In the genomic region with DNA sequence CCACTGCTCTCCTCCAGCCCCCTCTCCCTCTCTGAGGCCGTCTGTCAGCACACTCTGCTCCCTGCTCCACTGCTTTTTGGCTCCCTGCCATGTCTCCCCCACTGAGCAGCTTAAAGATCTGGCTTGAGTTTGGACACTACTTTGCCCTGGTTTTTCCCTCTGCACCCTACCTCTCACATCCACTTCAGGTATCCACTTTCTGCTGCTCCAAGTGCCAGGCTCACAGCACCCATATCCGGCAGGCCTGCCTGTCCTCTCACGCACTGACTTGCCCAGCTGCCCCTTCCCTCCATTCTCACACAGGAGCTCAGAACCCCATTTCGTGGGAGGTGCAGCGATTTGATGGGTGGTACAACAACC, we compare ENCODE assay signal across 29 cellular contexts. TPM values are rescaled to one million over a fixed set of nuclear protein-coding genes. Genes with fewer than 3 reads are reported as not detected.
DNase-seq lines count a peak whose midpoint lies in the region; ATAC-seq, FAIRE-seq and TF ChIP-seq lines count a peak whose summit lies in the region.
"Had no signal": no experiment of that assay in that cellular context is flagged by ENCODE, and none has a peak within 500 bp of the region (broad histone marks: within the 10 kb centered on the region; RNA-seq: fewer than 3 reads in every experiment).

No MANE protein-coding gene starts in this region.

- no peak overlapping the region for H4K91ac ChIP-seq in neuronal stem cell (ENCODE audit: low read depth, low read length, poor library complexity)

- no peak for TF ChIP-seq EP300 in K562 (IDR thresholded peaks at IDR 0.05; ENCODE audit: low read length)

- no peaks in the 10 kb centered on the region for H4K20me1 ChIP-seq in K562 (replicated peaks; ENCODE audit: control insufficient read depth, insufficient read depth, low read length)

- no peak overlapping the region for H2BK5ac ChIP-seq in neuronal stem cell (ENCODE audit: low read length)

- H4K8ac ChIP-seq in neuronal stem cell (ENCODE audit: low read depth, low read length): no peak overlapping the region

- POLR2A ChIA-PET in K562 (lab: Yijun Ruan, JAX): interaction anchor here (0.6 kb wide), 2 partner anchors 36 to 110 kb away, joined by 3 to 4 read pairs; no protein-coding TSS in a partner anchor

- no peak for ATAC-seq in K562
- no peak for ATAC-seq in HG02642 (IDR thresholded peaks at IDR 0.05; ENCODE audit: poor library complexity, unreplicated experiment)
- ATAC-seq: activated T-helper 17 cell treated with anti-CD3 and anti-CD28 coated beads, Interleukin-2, amount 50 U/mL, for 72 hours; foreskin keratinocyte; heart right ventricle had no signal

- H3K23ac ChIP-seq in neuronal stem cell (ENCODE audit: low read depth, low read length, poor library complexity): peak overlapping the region; percentile 34

- H2AK5ac ChIP-seq in neuronal stem cell (ENCODE audit: low read depth, low read length): no peak overlapping the region

- peak; percentile 50 for DNase-seq in DMS79 treated with DMSO at 0.1 percent for 48 hours (lab: John Stamatoyannopoulos, UW)
- peak; percentile 55 for DNase-seq in NCI-H2171 (lab: John Stamatoyannopoulos, UW)
- no peak for DNase-seq in K562 (ENCODE audit: extremely low read depth in 1 of 4, low spot score in 3 of 4)
- DNase-seq in neuronal stem cell (ENCODE audit: low spot score): no peak
- no peak for DNase-seq in Kasumi-1 (lab: John Stamatoyannopoulos, UW)
- no peak for DNase-seq in DMS114 treated with DMSO at 0.1 percent for 48 hours (lab: John Stamatoyannopoulos, UW; ENCODE audit: unreplicated experiment)
- DNase-seq: activated CD4-positive, alpha-beta memory T cell treated with anti-CD3 and anti-CD28 coated beads, Interleukin-2, amount 10 ng/mL, durations not matched to agents 7 days and 5 days; activated naive CD4-positive, alpha-beta T cell treated with anti-CD3 and anti-CD28 coated beads, Interleukin-2, amount 50 U/mL, for 16 hours; amniotic stem cell; Calu3; cerebellar nuclear complex; dermis blood vessel endothelial cell; EL; esophagus squamous epithelium; foreskin keratinocyte; heart right ventricle; NCI-H1092 treated with DMSO at 0.1 percent for 48 hours; NCI-H2029; NCI-H345; transverse colon had no signal

- H3K9ac ChIP-seq in K562 (ENCODE audit: insufficient read depth in 1 of 2, low read depth in 2 of 2, low read length in 2 of 2) (no peak overlapping the region), neuronal stem cell (ENCODE audit: low read depth, low read length, poor library complexity) (no peak overlapping the region)

- CTCF ChIA-PET in K562 (lab: Yijun Ruan, JAX; ENCODE audit: low intra/inter-chr PET ratio): no interaction called here

- TF ChIP-seq POLR2A in K562 (conservative IDR thresholded peaks at IDR 0.05): no peak

- intact Hi-C loops in K562 (cut with micrococcal nuclease): no loop called here

- H3K9me3 ChIP-seq in K562 (replicated peaks; ENCODE audit: control insufficient read depth, insufficient read depth, low read depth, low read length) (no peaks in the 10 kb centered on the region), neuronal stem cell (replicated peaks in 1 of 2; ENCODE audit: control insufficient read depth in 2 of 2, insufficient read depth in 1 of 2, low read depth in 1 of 2, low read length in 2 of 2) (peaks cover 3 to 6% of the 10 kb centered on the region in 2 donors)
- H3K9me3 ChIP-seq: esophagus squamous epithelium, heart right ventricle, transverse colon had no signal

- no peaks in the 10 kb centered on the region for H3K79me1 ChIP-seq in neuronal stem cell (ENCODE audit: low read depth, low read length)

- no peak overlapping the region for H2BK15ac ChIP-seq in neuronal stem cell (ENCODE audit: low read length)

- H3K27me3 ChIP-seq in K562 (ENCODE audit: control insufficient read depth in 2 of 2, insufficient read depth in 2 of 2, low read length in 2 of 2) (peaks cover 23 to 40% of the 10 kb centered on the region in 2 experiments), neuronal stem cell (ENCODE audit: control insufficient read depth in 3 of 3, insufficient read depth in 3 of 3, low read depth in 1 of 3, low read length in 3 of 3) (peaks cover 32 to 93% (median 79%) of the 10 kb centered on the region in 3 experiments)
- H3K27me3 ChIP-seq: foreskin keratinocyte had no signal

- no TSS peak for BruUV-seq in K562 (replicated peaks; lab: Mats Ljungman, UMichigan)

- 2% methylated on average over 5 of the region's 5 CpGs for WGBS in K562 (ENCODE audit: insufficient coverage, low coverage, missing lambda C conversion rate)
- no CpG with 5 or more reads among the region's 5 CpGs for WGBS in neuronal stem cell (ENCODE audit: extremely low coverage in 2 of 2, insufficient read length in 2 of 2, insufficient replicate concordance in 1 of 2), 2 donors

- H3K9me1 ChIP-seq in K562 (ENCODE audit: control insufficient read depth, insufficient read depth, low read length): no peaks in the 10 kb centered on the region

- H3K14ac ChIP-seq in neuronal stem cell (ENCODE audit: low read length): peak overlapping the region; percentile 1

- H2BK12ac ChIP-seq in neuronal stem cell (ENCODE audit: low read length): no peak overlapping the region

- no peak overlapping the region for H3K27ac ChIP-seq in K562 (ENCODE audit: extremely low read depth, low read depth, low read length)
- H3K27ac ChIP-seq in neuronal stem cell (replicated peaks; ENCODE audit: low read length): no peak overlapping the region
- H3K27ac ChIP-seq: C4-2B, foreskin keratinocyte, heart right ventricle, transverse colon had no signal

- TF ChIP-seq RAD21 in K562 (CRISPR knock-in tag; conservative IDR thresholded peaks at IDR 0.05 in 1 of 2, IDR thresholded peaks at IDR 0.05 in 1 of 2): no peak

- H3K79me2 ChIP-seq in K562 (ENCODE audit: control insufficient read depth, insufficient read depth, low read length): no peaks in the 10 kb centered on the region

- TF ChIP-seq CTCF in K562 (IDR thresholded peaks at IDR 0.05 in 2 of 3, conservative IDR thresholded peaks at IDR 0.05 in 1 of 3; ENCODE audit: insufficient read depth in 2 of 3, low read depth in 1 of 3, low read length in 3 of 3): no peak

- H2BK120ac ChIP-seq in neuronal stem cell (ENCODE audit: low read depth, low read length): no peak overlapping the region

- no peak overlapping the region for H3K18ac ChIP-seq in neuronal stem cell (ENCODE audit: low read length)

- H2AFZ ChIP-seq in K562 (ENCODE audit: low read depth, low read length) (no peak overlapping the region), neuronal stem cell (ENCODE audit: low read length) (no peak overlapping the region)

- in situ Hi-C loops in K562 (cut with MboI): no loop called here

- H3K36me3 ChIP-seq in K562 (ENCODE audit: control insufficient read depth, insufficient read depth, low read length): no peaks in the 10 kb centered on the region
- no peaks in the 10 kb centered on the region for H3K36me3 ChIP-seq in neuronal stem cell (replicated peaks in 1 of 2; ENCODE audit: control insufficient read depth in 2 of 2, insufficient read depth in 2 of 2, low read length in 2 of 2)
- H3K36me3 ChIP-seq: heart right ventricle, transverse colon had no signal

- H3K4me3 ChIP-seq in K562: no peak overlapping the region
- H3K4me3 ChIP-seq in neuronal stem cell (ENCODE audit: low read length in 2 of 2): no peak overlapping the region
- H3K4me3 ChIP-seq: esophagus squamous epithelium, heart right ventricle, transverse colon had no signal

- H3K4me2 ChIP-seq in K562 (ENCODE audit: insufficient read depth, low read length): no peak overlapping the region
- H3K4me2 ChIP-seq in neuronal stem cell (ENCODE audit: insufficient read depth, low read length, poor library complexity, severe bottlenecking): no peak overlapping the region

- H3K4me1 ChIP-seq in K562 (replicated peaks in 1 of 2; ENCODE audit: control insufficient read depth in 2 of 2, insufficient read depth in 2 of 2, low read length in 2 of 2) (peaks cover 0 to 14% of the 10 kb centered on the region in 2 experiments; a peak in 2 of 5 replicates), neuronal stem cell (ENCODE audit: control insufficient read depth in 2 of 2, insufficient read depth in 1 of 2, low read depth in 1 of 2, low read length in 2 of 2) (no peaks in the 10 kb centered on the region)

- H3K4ac ChIP-seq in neuronal stem cell (ENCODE audit: low read length): no peak overlapping the region

- no peak for FAIRE-seq in K562 (lab: Jason Lieb, UNC)

RNA-seq across cellular contexts. Expression of a gene that starts 3.7 kb away (rescaled TPM):
- total RNA-seq in K562 (2011; cell fraction: chromatin; rRNA removed; ENCODE audit: low replicate concordance): 1.0 TPM in 1 of 2 replicates, not detected in the other
- 0.39 and 0.50 TPM in 2 replicates for total RNA-seq in K562 (2011; cell fraction: nucleolus; rRNA removed)
- 0.38 TPM in 1 of 2 replicates, not detected in the other for total RNA-seq in K562 (2011; cell fraction: nucleoplasm; rRNA removed)
- total RNA-seq in K562 (2014; rRNA removed) (not detected in 2 replicates), K562 (2014; rRNA removed; fragmentation: Illumina TruSeq; extraction: Trizol) (not detected in 2 replicates), K562 (2015; rRNA removed; fragmentation: Illumina TruSeq; extraction: Trizol) (not detected in 2 replicates), K562 (2021) (0.22 TPM in 2 replicates)
- polyA plus RNA-seq in K562 (2011; rRNA removed) (0.01 TPM in 1 of 2 replicates, not detected in the other), K562 (2014; fragmentation: Illumina TruSeq; extraction: Trizol) (not detected in 2 replicates), K562 (2014; fragmentation: Nextera tagmentation; extraction: Ambion mirVana) (under 1 TPM in 1 of 2 experiments, not detected in 1; 0.01 TPM), K562 (2014; rRNA removed) (not detected in 2 replicates)
- 0.03 TPM in 1 of 2 replicates, not detected in the other for polyA plus RNA-seq in K562 (2011; cell fraction: cytosol; rRNA removed)
- polyA plus RNA-seq in K562 (2011; cell fraction: nucleus; rRNA removed): 0.04 and 0.73 TPM in 2 replicates
- polyA plus RNA-seq in K562 (2012): 0.29 and 0.79 TPM in 2 replicates
- polyA minus RNA-seq in K562 (2011; rRNA and poly(A)+ RNA removed): not detected in 2 replicates
- not detected in 2 replicates for polyA minus RNA-seq in K562 (2011; cell fraction: cytosol; rRNA and poly(A)+ RNA removed)
- polyA minus RNA-seq in K562 (2011; cell fraction: nucleus; rRNA and poly(A)+ RNA removed): not detected in 2 replicates
- 0.06 TPM for polyA plus RNA-seq in neuronal stem cell (2013, experiment 1 of 2)
- polyA plus RNA-seq in neuronal stem cell (2013, experiment 2 of 2): 0.03 TPM
- total RNA-seq: dermis blood vessel endothelial cell; H4; HT1080; M059J; osteocyte; T-helper 2 cell treated with Interferon-gamma antibody and Interleukin-4, amounts not matched to agents 100 ng/mL and 5 ng/mL, for 36 hours had no signal

RNA-seq across cellular contexts. Expression of a gene that starts 3.9 kb away (rescaled TPM):
- total RNA-seq in K562 (2011; cell fraction: chromatin; rRNA removed; ENCODE audit: low replicate concordance): 0.19 and 2.7 TPM in 2 replicates
- 0.26 and 1.8 TPM in 2 replicates for total RNA-seq in K562 (2011; cell fraction: nucleolus; rRNA removed)
- total RNA-seq in K562 (2011; cell fraction: nucleoplasm; rRNA removed): 0.29 and 0.38 TPM in 2 replicates
- total RNA-seq in K562 (2014; rRNA removed) (not detected in 2 replicates), K562 (2014; rRNA removed; fragmentation: Illumina TruSeq; extraction: Trizol) (not detected in 2 replicates), K562 (2015; rRNA removed; fragmentation: Illumina TruSeq; extraction: Trizol) (not detected in 2 replicates), K562 (2021) (0.24 TPM in 1 of 2 replicates, not detected in the other)
- polyA plus RNA-seq in K562 (2011; rRNA removed) (0.17 TPM in 1 of 2 replicates, not detected in the other), K562 (2014; fragmentation: Illumina TruSeq; extraction: Trizol) (not detected in 2 replicates), K562 (2014; fragmentation: Nextera tagmentation; extraction: Ambion mirVana) (not detected), K562 (2014; rRNA removed) (0.74 TPM in 1 of 2 replicates, not detected in the other)
- polyA plus RNA-seq in K562 (2011; cell fraction: cytosol; rRNA removed): 0.12 TPM in 1 of 2 replicates, not detected in the other
- polyA plus RNA-seq in K562 (2011; cell fraction: nucleus; rRNA removed): 0.28 and 1.5 TPM in 2 replicates
- polyA plus RNA-seq in K562 (2012): 0.14 TPM in 1 of 2 replicates, not detected in the other
- 0.18 TPM in 1 of 2 replicates, not detected in the other for polyA minus RNA-seq in K562 (2011; rRNA and poly(A)+ RNA removed)
- not detected in 2 replicates for polyA minus RNA-seq in K562 (2011; cell fraction: cytosol; rRNA and poly(A)+ RNA removed)
- polyA minus RNA-seq in K562 (2011; cell fraction: nucleus; rRNA and poly(A)+ RNA removed): 0.40 TPM in 1 of 2 replicates, not detected in the other
- 0.04 TPM for polyA plus RNA-seq in neuronal stem cell (2013, experiment 1 of 2)
- not detected for polyA plus RNA-seq in neuronal stem cell (2013, experiment 2 of 2)
- total RNA-seq: activated CD4-positive, alpha-beta memory T cell treated with anti-CD3 and anti-CD28 coated beads, Interleukin-2, amount 10 ng/mL, durations not matched to agents 7 days and 5 days; Calu3; dermis blood vessel endothelial cell; H4; M059J; osteocyte; skeletal muscle tissue; T-helper 2 cell treated with Interferon-gamma antibody and Interleukin-4, amounts not matched to agents 100 ng/mL and 5 ng/mL, for 36 hours had no signal

RNA-seq across cellular contexts. Expression of a gene that starts 19.4 kb away (rescaled TPM):
- not detected in 2 replicates for total RNA-seq in K562 (2011; cell fraction: chromatin; rRNA removed; ENCODE audit: low replicate concordance)
- not detected in 2 replicates for total RNA-seq in K562 (2011; cell fraction: nucleolus; rRNA removed)
- total RNA-seq in K562 (2011; cell fraction: nucleoplasm; rRNA removed): not detected in 2 replicates
- total RNA-seq in K562 (2014; rRNA removed) (not detected in 2 replicates), K562 (2014; rRNA removed; fragmentation: Illumina TruSeq; extraction: Trizol) (not detected in 2 replicates), K562 (2015; rRNA removed; fragmentation: Illumina TruSeq; extraction: Trizol) (not detected in 2 replicates), K562 (2021) (not detected in 2 replicates)
- polyA plus RNA-seq in K562 (2011; rRNA removed) (not detected in 2 replicates), K562 (2014; fragmentation: Illumina TruSeq; extraction: Trizol) (not detected in 2 replicates), K562 (2014; fragmentation: Nextera tagmentation; extraction: Ambion mirVana) (not detected), K562 (2014; rRNA removed) (not detected in 2 replicates)
- polyA plus RNA-seq in K562 (2011; cell fraction: cytosol; rRNA removed): not detected in 2 replicates
- polyA plus RNA-seq in K562 (2011; cell fraction: nucleus; rRNA removed): not detected in 2 replicates
- polyA plus RNA-seq in K562 (2012): 0.05 TPM in 1 of 2 replicates, not detected in the other
- polyA minus RNA-seq in K562 (2011; rRNA and poly(A)+ RNA removed): not detected in 2 replicates
- not detected in 2 replicates for polyA minus RNA-seq in K562 (2011; cell fraction: cytosol; rRNA and poly(A)+ RNA removed)
- polyA minus RNA-seq in K562 (2011; cell fraction: nucleus; rRNA and poly(A)+ RNA removed): not detected in 2 replicates
- polyA plus RNA-seq in neuronal stem cell (2013, experiment 1 of 2): not detected
- polyA plus RNA-seq in neuronal stem cell (2013, experiment 2 of 2): not detected
- total RNA-seq: activated CD4-positive, alpha-beta memory T cell treated with anti-CD3 and anti-CD28 coated beads, Interleukin-2, amount 10 ng/mL, durations not matched to agents 7 days and 5 days; Calu3; dermis blood vessel endothelial cell; foreskin keratinocyte; H4; heart right ventricle; HT1080; osteocyte; skeletal muscle tissue; T-helper 2 cell treated with Interferon-gamma antibody and Interleukin-4, amounts not matched to agents 100 ng/mL and 5 ng/mL, for 36 hours had no signal
- polyA plus RNA-seq: foreskin keratinocyte, heart right ventricle had no signal

RNA-seq across cellular contexts. Expression of a gene that starts 19.6 kb away (rescaled TPM):
- total RNA-seq in K562 (2011; cell fraction: chromatin; rRNA removed; ENCODE audit: low replicate concordance): 0.19 and 2.6 TPM in 2 replicates
- total RNA-seq in K562 (2011; cell fraction: nucleolus; rRNA removed): 0.13 and 0.50 TPM in 2 replicates
- 0.23 and 1.2 TPM in 2 replicates for total RNA-seq in K562 (2011; cell fraction: nucleoplasm; rRNA removed)
- under 0.01 TPM in 1 of 2 replicates, not detected in the other for total RNA-seq in K562 (2014; rRNA removed)
- not detected in 2 replicates for total RNA-seq in K562 (2014; rRNA removed; fragmentation: Illumina TruSeq; extraction: Trizol)
- not detected in 2 replicates for total RNA-seq in K562 (2015; rRNA removed; fragmentation: Illumina TruSeq; extraction: Trizol)
- total RNA-seq in K562 (2021): 0.02 and 0.36 TPM in 2 replicates
- 0.01 and 0.03 TPM in 2 replicates for polyA plus RNA-seq in K562 (2011; rRNA removed)
- polyA plus RNA-seq in K562 (2011; cell fraction: cytosol; rRNA removed): 0.01 TPM in 1 of 2 replicates, not detected in the other
- polyA plus RNA-seq in K562 (2011; cell fraction: nucleus; rRNA removed): 0.08 and 0.55 TPM in 2 replicates
- polyA plus RNA-seq in K562 (2012): 0.03 and 0.11 TPM in 2 replicates
- not detected in 2 replicates for polyA plus RNA-seq in K562 (2014; fragmentation: Illumina TruSeq; extraction: Trizol)
- polyA plus RNA-seq in K562 (2014; fragmentation: Nextera tagmentation; extraction: Ambion mirVana): not detected
- 0.01 and 0.05 TPM in 2 replicates for polyA plus RNA-seq in K562 (2014; rRNA removed)
- 0.03 and 0.04 TPM in 2 replicates for polyA minus RNA-seq in K562 (2011; rRNA and poly(A)+ RNA removed)
- not detected in 2 replicates for polyA minus RNA-seq in K562 (2011; cell fraction: cytosol; rRNA and poly(A)+ RNA removed)
- 0.27 TPM in 1 of 2 replicates, not detected in the other for polyA minus RNA-seq in K562 (2011; cell fraction: nucleus; rRNA and poly(A)+ RNA removed)
- 0.01 TPM for polyA plus RNA-seq in neuronal stem cell (2013, experiment 1 of 2)
- polyA plus RNA-seq in neuronal stem cell (2013, experiment 2 of 2): 0.01 TPM
- total RNA-seq: dermis blood vessel endothelial cell; M059J; osteocyte; T-helper 2 cell treated with Interferon-gamma antibody and Interleukin-4, amounts not matched to agents 100 ng/mL and 5 ng/mL, for 36 hours had no signal

RNA-seq across cellular contexts. Expression of a gene that starts 54.2 kb away (rescaled TPM):
- total RNA-seq in K562 (2011; cell fraction: chromatin; rRNA removed; ENCODE audit: low replicate concordance): 3.0 and 6.7 TPM in 2 replicates
- total RNA-seq in K562 (2011; cell fraction: nucleolus; rRNA removed): 1.7 and 5.3 TPM in 2 replicates
- total RNA-seq in K562 (2011; cell fraction: nucleoplasm; rRNA removed): 2.5 and 6.9 TPM in 2 replicates
- total RNA-seq in K562 (2014; rRNA removed) (0.54 and 1.1 TPM in 2 replicates), K562 (2014; rRNA removed; fragmentation: Illumina TruSeq; extraction: Trizol) (0.51 and 0.80 TPM in 2 replicates), K562 (2015; rRNA removed; fragmentation: Illumina TruSeq; extraction: Trizol) (0.62 and 0.68 TPM in 2 replicates), K562 (2021) (1.3 and 1.4 TPM in 2 replicates)
- polyA plus RNA-seq in K562 (2011; rRNA removed) (0.74 and 2.2 TPM in 2 replicates), K562 (2014; fragmentation: Illumina TruSeq; extraction: Trizol) (0.95 and 1.2 TPM in 2 replicates), K562 (2014; fragmentation: Nextera tagmentation; extraction: Ambion mirVana) (not detected), K562 (2014; rRNA removed) (0.66 and 0.85 TPM in 2 replicates)
- 0.65 and 2.4 TPM in 2 replicates for polyA plus RNA-seq in K562 (2011; cell fraction: cytosol; rRNA removed)
- polyA plus RNA-seq in K562 (2011; cell fraction: nucleus; rRNA removed): 1.4 and 4.0 TPM in 2 replicates
- polyA plus RNA-seq in K562 (2012): 1.2 and 1.5 TPM in 2 replicates
- 0.36 and 2.0 TPM in 2 replicates for polyA minus RNA-seq in K562 (2011; rRNA and poly(A)+ RNA removed)
- polyA minus RNA-seq in K562 (2011; cell fraction: cytosol; rRNA and poly(A)+ RNA removed): 1.5 and 2.7 TPM in 2 replicates
- polyA minus RNA-seq in K562 (2011; cell fraction: nucleus; rRNA and poly(A)+ RNA removed): 3.0 and 4.2 TPM in 2 replicates
- polyA plus RNA-seq in neuronal stem cell (2013, experiment 1 of 2): 31.0 TPM
- 29.9 TPM for polyA plus RNA-seq in neuronal stem cell (2013, experiment 2 of 2)

Comparison
In these comparisons a context has a peak if more than half of its experiments do, and no peak if none do; other contexts are left out.
1. DNase-seq: peak in DMS79 treated with DMSO at 0.1 percent for 48 hours (single experiment) and NCI-H2171 (single experiment); none in K562 (0 of 4), neuronal stem cell (single experiment), Kasumi-1 (0 of 2) and DMS114 treated with DMSO at 0.1 percent for 48 hours (single experiment).